15 cellular contexts compared by ENCODE assay signal in the genomic region with DNA sequence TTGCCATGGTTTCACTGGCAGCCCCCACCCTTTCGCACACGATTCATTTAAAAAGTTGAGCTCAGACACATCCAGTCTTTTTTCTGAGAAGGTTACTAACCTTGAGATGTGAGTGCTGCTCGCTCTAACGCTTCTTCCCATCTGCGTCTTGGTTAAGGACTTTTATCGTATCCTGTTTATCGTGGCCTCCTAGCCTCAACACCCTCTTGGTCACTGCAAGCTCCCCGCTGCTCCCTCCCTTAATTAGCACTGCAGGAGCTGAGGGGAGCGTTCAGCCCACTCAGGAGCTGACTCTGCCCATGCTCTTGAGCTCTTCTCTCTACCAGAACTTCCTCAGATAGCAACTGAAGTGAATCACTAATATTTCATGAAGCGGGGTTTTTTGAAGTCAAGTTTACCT. TPM values are rescaled to one million over a fixed set of nuclear protein-coding genes. Genes with fewer than 3 reads are reported as not detected.
DNase-seq lines count a peak whose midpoint lies in the region; ATAC-seq, FAIRE-seq and TF ChIP-seq lines count a peak whose summit lies in the region.
"Had no signal": no experiment of that assay in that cellular context is flagged by ENCODE, and none has a peak within 500 bp of the region (broad histone marks: within the 10 kb centered on the region; RNA-seq: fewer than 3 reads in every experiment).

No MANE protein-coding gene starts in this region.

- no peak overlapping the region for H3K27ac Mint-ChIP-seq in stimulated activated effector memory CD8-positive, alpha-beta T cell treated with anti-CD3 and anti-CD28 coated beads, Interleukin-12 subunit alpha, Interleukin-12 subunit beta, amount 100 ng/mL, for 72 hours
- H3K27ac Mint-ChIP-seq: natural killer cell treated with Interleukin-12 subunit alpha and Interleukin-12 subunit beta and Interleukin-15 and Interleukin-18, amount 100 ng/mL, for 72 hours had no signal

- intact Hi-C loops in K562 (cut with micrococcal nuclease) (no loop called here), ascending aorta (cut with DNase I) (no loop called here)

- H3K9me3 ChIP-seq in MM.1S (replicated peaks; ENCODE audit: insufficient read depth, low read length) (no peaks in the 10 kb centered on the region), K562 (replicated peaks; ENCODE audit: control insufficient read depth, insufficient read depth, low read depth, low read length) (no peaks in the 10 kb centered on the region), ascending aorta (no peaks in the 10 kb centered on the region)
- H3K9me3 ChIP-seq: adrenal gland, gastrocnemius medialis had no signal

- CTCF ChIA-PET in K562 (lab: Yijun Ruan, JAX; ENCODE audit: low intra/inter-chr PET ratio) = no interaction called here

- H4K20me1 ChIP-seq in MM.1S (ENCODE audit: insufficient read depth, low read length) (no peaks in the 10 kb centered on the region), K562 (replicated peaks; ENCODE audit: control insufficient read depth, insufficient read depth, low read length) (no peaks in the 10 kb centered on the region)

- TF ChIP-seq EP300 in K562 (IDR thresholded peaks at IDR 0.05; ENCODE audit: low read length) = no peak

- H3K27me3 ChIP-seq in MM.1S (replicated peaks; ENCODE audit: insufficient read depth, low read length) (no peaks in the 10 kb centered on the region), K562 (ENCODE audit: control insufficient read depth in 2 of 2, insufficient read depth in 2 of 2, low read length in 2 of 2) (no peaks in the 10 kb centered on the region), ascending aorta (no peaks in the 10 kb centered on the region)
- H3K27me3 ChIP-seq: adrenal gland, gastrocnemius medialis had no signal

- H3K4me1 ChIP-seq in MM.1S (ENCODE audit: low read length) = peaks cover 33% of the 10 kb centered on the region
- peaks cover 0 to 13% of the 10 kb centered on the region in 2 experiments; a peak in 3 of 5 replicates for H3K4me1 ChIP-seq in K562 (replicated peaks in 1 of 2; ENCODE audit: control insufficient read depth in 2 of 2, insufficient read depth in 2 of 2, low read length in 2 of 2)
- H3K4me1 ChIP-seq in ascending aorta = no peaks in the 10 kb centered on the region
- H3K4me1 ChIP-seq: gastrocnemius medialis had no signal

- BruUV-seq in K562 (replicated peaks; lab: Mats Ljungman, UMichigan) = no TSS peak

- in situ Hi-C loops in K562 (cut with MboI) = no loop called here

- FAIRE-seq in K562 (lab: Jason Lieb, UNC) = peak; percentile 26
- FAIRE-seq: keratinocyte had no signal

- H2AFZ ChIP-seq in MM.1S (ENCODE audit: low read length) (peak overlapping the region; percentile 83), K562 (ENCODE audit: low read depth, low read length) (peak overlapping the region; percentile 56)

- TF ChIP-seq RAD21 in K562 (CRISPR knock-in tag; conservative IDR thresholded peaks at IDR 0.05 in 1 of 2, IDR thresholded peaks at IDR 0.05 in 1 of 2) = no peak

- H3K4me3 Mint-ChIP-seq in stimulated activated effector memory CD8-positive, alpha-beta T cell treated with anti-CD3 and anti-CD28 coated beads, Interleukin-12 subunit alpha, Interleukin-12 subunit beta, amount 100 ng/mL, for 72 hours = no peak overlapping the region
- H3K4me3 Mint-ChIP-seq: natural killer cell treated with Interleukin-12 subunit alpha and Interleukin-12 subunit beta and Interleukin-15 and Interleukin-18, amount 100 ng/mL, for 72 hours had no signal

- WGBS in K562 (ENCODE audit: insufficient coverage, low coverage, missing lambda C conversion rate) = 20% methylated on average over 9 of the region's 10 CpGs

- peaks cover 15% of the 10 kb centered on the region for H3K4me1 Mint-ChIP-seq in stimulated activated effector memory CD8-positive, alpha-beta T cell treated with anti-CD3 and anti-CD28 coated beads, Interleukin-12 subunit alpha, Interleukin-12 subunit beta, amount 100 ng/mL, for 72 hours

- H3K9ac ChIP-seq in MM.1S (ENCODE audit: low read length) = peak overlapping the region; percentile 44
- H3K9ac ChIP-seq in K562 (ENCODE audit: insufficient read depth in 1 of 2, low read depth in 2 of 2, low read length in 2 of 2) = peak overlapping the region in 1 of 2 experiments; percentile 29; a peak in 2 of 4 replicates

- peaks cover 4% of the 10 kb centered on the region for H3K36me3 Mint-ChIP-seq in stimulated activated effector memory CD8-positive, alpha-beta T cell treated with anti-CD3 and anti-CD28 coated beads, Interleukin-12 subunit alpha, Interleukin-12 subunit beta, amount 100 ng/mL, for 72 hours

- H3K27ac ChIP-seq in MM.1S (ENCODE audit: low read length) (peak overlapping the region; percentile 67; the same call in 1 of the 2 replicates), K562 (ENCODE audit: extremely low read depth, low read depth, low read length) (no peak overlapping the region; the same call in 2 of the 3 replicates), ascending aorta (no peak overlapping the region)
- H3K27ac ChIP-seq: adrenal gland, gastrocnemius medialis had no signal

- peak overlapping the region; percentile 54 for H3K4me3 ChIP-seq in MM.1S (ENCODE audit: low read length)
- H3K4me3 ChIP-seq in K562 = no peak overlapping the region
- H3K4me3 ChIP-seq in ascending aorta = no peak overlapping the region
- H3K4me3 ChIP-seq: adrenal gland, gastrocnemius medialis had no signal

- peak; percentile 76 for ATAC-seq in K562
- peak; percentile 33 for ATAC-seq in stimulated activated effector memory CD8-positive, alpha-beta T cell treated with anti-CD3 and anti-CD28 coated beads, Interleukin-12 subunit alpha, Interleukin-12 subunit beta, amount 100 ng/mL, for 72 hours
- ATAC-seq: gastrocnemius medialis, SK-N-SH treated with all-trans-retinoic acid at 6 μM for 48 hours had no signal

- TF ChIP-seq CTCF in MM.1S (IDR thresholded peaks at IDR 0.05; ENCODE audit: low read length) = no peak
- no peak for TF ChIP-seq CTCF in K562 (IDR thresholded peaks at IDR 0.05 in 2 of 3, conservative IDR thresholded peaks at IDR 0.05 in 1 of 3; ENCODE audit: insufficient read depth in 2 of 3, low read depth in 1 of 3, low read length in 3 of 3)
- TF ChIP-seq CTCF in ascending aorta (IDR thresholded peaks at IDR 0.05) = no peak

- peak; percentile 78 for DNase-seq in activated CD8-positive, alpha-beta memory T cell treated with anti-CD3 and anti-CD28 coated beads for 24 hours
- no peak for DNase-seq in activated CD8-positive, alpha-beta memory T cell treated with anti-CD3 and anti-CD28 coated beads, Interleukin-2, amount 50 U/mL, for 48 hours
- DNase-seq in MM.1S (no peak), K562 (ENCODE audit: extremely low read depth in 1 of 4, low spot score in 3 of 4) (peak in 2 of 4 experiments; percentile 28 to 34), NCI-H2029 (lab: John Stamatoyannopoulos, UW) (no peak), COLO668 (lab: John Stamatoyannopoulos, UW; ENCODE audit: unreplicated experiment) (no peak), ascending aorta (ENCODE audit: low spot score in 2 of 2) (no peak)
- no peak for DNase-seq in stimulated activated effector memory CD8-positive, alpha-beta T cell treated with anti-CD3 and anti-CD28 coated beads, Interleukin-12 subunit alpha, Interleukin-12 subunit beta, amount 100 ng/mL, for 72 hours (ENCODE audit: low spot score in 2 of 2)
- DNase-seq: ACHN; activated CD4-positive, CD25-positive, alpha-beta regulatory T cell treated with anti-CD3 and anti-CD28 coated beads, Interleukin-2, amount 50 U/mL, for 72 hours; adrenal gland; gastrocnemius medialis had no signal

- H3K4me2 ChIP-seq in MM.1S (ENCODE audit: low read depth, low read length) = peak overlapping the region; percentile 65
- H3K4me2 ChIP-seq in K562 (ENCODE audit: insufficient read depth, low read length) = peak overlapping the region; percentile 26

- H3K9me1 ChIP-seq in K562 (ENCODE audit: control insufficient read depth, insufficient read depth, low read length) = no peaks in the 10 kb centered on the region

- no peaks in the 10 kb centered on the region for H3K9me2 ChIP-seq in MM.1S (replicated peaks; ENCODE audit: insufficient read depth, low read length)

- no peak for TF ChIP-seq POLR2A in K562 (conservative IDR thresholded peaks at IDR 0.05)

- H3K79me2 ChIP-seq in MM.1S (ENCODE audit: low read length) = no peaks in the 10 kb centered on the region
- H3K79me2 ChIP-seq in K562 (ENCODE audit: control insufficient read depth, insufficient read depth, low read length) = no peaks in the 10 kb centered on the region

- H3K9me3 Mint-ChIP-seq in stimulated activated effector memory CD8-positive, alpha-beta T cell treated with anti-CD3 and anti-CD28 coated beads, Interleukin-12 subunit alpha, Interleukin-12 subunit beta, amount 100 ng/mL, for 72 hours = peaks cover 4% of the 10 kb centered on the region

- no peaks in the 10 kb centered on the region for H3K36me3 ChIP-seq in MM.1S (replicated peaks; ENCODE audit: insufficient read depth, low read length)
- H3K36me3 ChIP-seq in K562 (ENCODE audit: control insufficient read depth, insufficient read depth, low read length) = no peaks in the 10 kb centered on the region
- no peaks in the 10 kb centered on the region for H3K36me3 ChIP-seq in ascending aorta
- H3K36me3 ChIP-seq: adrenal gland, gastrocnemius medialis had no signal

- POLR2A ChIA-PET in K562 (lab: Yijun Ruan, JAX) = interaction anchor here (1.0 kb wide), 1 partner anchor 47 kb away, joined by 3 read pairs; no protein-coding TSS in a partner anchor

- H3F3A ChIP-seq in MM.1S (ENCODE audit: insufficient read depth, low read length) = peaks cover 17% of the 10 kb centered on the region

TF ChIP-seq in K562, 482 proteins besides CTCF, POLR2A, EP300 and RAD21:
- TF ChIP-seq MYNN (IDR thresholded peaks at IDR 0.05) = peak; percentile 56; the same call in 1 of the 2 replicates
- TF ChIP-seq MYNN (CRISPR knock-in tag; IDR thresholded peaks at IDR 0.05) = no peak
- no peak for TF ChIP-seq L3MBTL2 (IDR thresholded peaks at IDR 0.05)

RNA-seq across cellular contexts. Expression of gene CD226, which starts 9.0 kb away (rescaled TPM):
- total RNA-seq in K562 (2011; cell fraction: chromatin; rRNA removed; ENCODE audit: low replicate concordance) = 1.9 and 6.0 TPM in 2 replicates
- total RNA-seq in K562 (2011; cell fraction: nucleolus; rRNA removed) = 1.1 and 1.5 TPM in 2 replicates
- total RNA-seq in K562 (2011; cell fraction: nucleoplasm; rRNA removed) = 2.3 and 4.9 TPM in 2 replicates
- total RNA-seq in K562 (2014; rRNA removed) (0.32 and 0.98 TPM in 2 replicates), K562 (2014; rRNA removed; fragmentation: Illumina TruSeq; extraction: Trizol) (1.2 and 1.6 TPM in 2 replicates), K562 (2015; rRNA removed; fragmentation: Illumina TruSeq; extraction: Trizol) (0.34 and 0.65 TPM in 2 replicates), K562 (2021) (1.7 and 2.0 TPM in 2 replicates), ascending aorta (3.3 TPM)
- polyA plus RNA-seq in K562 (2011; rRNA removed) (1.1 and 1.2 TPM in 2 replicates), K562 (2014; fragmentation: Illumina TruSeq; extraction: Trizol) (0.82 and 1.00 TPM in 2 replicates), K562 (2014; fragmentation: Nextera tagmentation; extraction: Ambion mirVana) (under 1 TPM; 0.52 to 0.63 TPM), K562 (2014; rRNA removed) (0.50 and 0.80 TPM in 2 replicates)
- 0.33 and 0.59 TPM in 2 replicates for polyA plus RNA-seq in K562 (2011; cell fraction: cytosol; rRNA removed)
- 1.2 and 1.9 TPM in 2 replicates for polyA plus RNA-seq in K562 (2011; cell fraction: nucleus; rRNA removed)
- polyA plus RNA-seq in K562 (2012) = 0.77 and 1.3 TPM in 2 replicates
- 2.6 and 2.7 TPM in 2 replicates for polyA minus RNA-seq in K562 (2011; rRNA and poly(A)+ RNA removed)
- polyA minus RNA-seq in K562 (2011; cell fraction: cytosol; rRNA and poly(A)+ RNA removed) = 2.0 TPM in 1 of 2 replicates, not detected in the other
- 0.67 and 0.81 TPM in 2 replicates for polyA minus RNA-seq in K562 (2011; cell fraction: nucleus; rRNA and poly(A)+ RNA removed)
